In genomic region chr9:79661926-79662552, GRCh38 we compare ENCODE assay signal across 15 cellular contexts.
DNase-seq lines count a peak whose midpoint lies in the region; ATAC-seq lines count a peak whose summit lies in the region.
"Had no signal": no experiment of that assay in that cellular context is flagged by ENCODE, and none has a peak within 500 bp of the region (broad histone marks: within the 10 kb centered on the region; RNA-seq: fewer than 3 reads in every experiment).

No MANE protein-coding gene starts in this region.

- H3K27me3 Mint-ChIP-seq in activated naive CD4-positive, alpha-beta T cell treated with anti-CD3 and anti-CD28 coated beads, Interleukin-2, amount 50 U/mL, for 24 hours = no peaks in the 10 kb centered on the region
- no peaks in the 10 kb centered on the region for H3K27me3 Mint-ChIP-seq in activated naive CD8-positive, alpha-beta T cell treated with anti-CD3 and anti-CD28 coated beads, Interleukin-2, amount 50 U/mL, for 24 hours
- no peaks in the 10 kb centered on the region for H3K27me3 Mint-ChIP-seq in stimulated activated naive B cell treated with anti-CD40 and anti-IgM and Interleukin-4, amounts not matched to agents 10 μg/mL and 1 μg/mL and 100 μg/mL, for 72 hours
- H3K27me3 Mint-ChIP-seq: activated CD4-positive, alpha-beta memory T cell treated with anti-CD3 and anti-CD28 coated beads for 36 hours had no signal

- no peak overlapping the region for H3K4me3 Mint-ChIP-seq in activated naive CD4-positive, alpha-beta T cell treated with anti-CD3 and anti-CD28 coated beads, Interleukin-2, amount 50 U/mL, for 24 hours
- H3K4me3 Mint-ChIP-seq in activated naive CD8-positive, alpha-beta T cell treated with anti-CD3 and anti-CD28 coated beads, Interleukin-2, amount 50 U/mL, for 24 hours = no peak overlapping the region
- H3K4me3 Mint-ChIP-seq in stimulated activated naive B cell treated with anti-CD40 and anti-IgM and Interleukin-4, amounts not matched to agents 10 μg/mL and 1 μg/mL and 100 μg/mL, for 72 hours = no peak overlapping the region
- H3K4me3 Mint-ChIP-seq: activated CD4-positive, alpha-beta memory T cell treated with anti-CD3 and anti-CD28 coated beads for 36 hours had no signal

- no peaks in the 10 kb centered on the region for H3K9me3 Mint-ChIP-seq in activated naive CD4-positive, alpha-beta T cell treated with anti-CD3 and anti-CD28 coated beads, Interleukin-2, amount 50 U/mL, for 24 hours
- H3K9me3 Mint-ChIP-seq in activated naive CD8-positive, alpha-beta T cell treated with anti-CD3 and anti-CD28 coated beads, Interleukin-2, amount 50 U/mL, for 24 hours = no peaks in the 10 kb centered on the region
- H3K9me3 Mint-ChIP-seq in stimulated activated naive B cell treated with anti-CD40 and anti-IgM and Interleukin-4, amounts not matched to agents 10 μg/mL and 1 μg/mL and 100 μg/mL, for 72 hours = no peaks in the 10 kb centered on the region
- H3K9me3 Mint-ChIP-seq: activated CD4-positive, alpha-beta memory T cell treated with anti-CD3 and anti-CD28 coated beads for 36 hours had no signal

- no peak for DNase-seq in activated naive CD4-positive, alpha-beta T cell (lab: John Stamatoyannopoulos, UW)
- no peak for DNase-seq in activated naive CD8-positive, alpha-beta T cell treated with anti-CD3 and anti-CD28 coated beads, Interleukin-2, amount 50 U/mL, for 24 hours
- DNase-seq in medulla oblongata (ENCODE audit: extremely low spot score) (peak; percentile 28), HuH-7 (ENCODE audit: low spot score) (no peak), NCI-H2107 treated with DMSO at 0.1 percent for 48 hours (lab: John Stamatoyannopoulos, UW; ENCODE audit: unreplicated experiment) (no peak)
- DNase-seq in stimulated activated naive B cell treated with anti-CD40 and anti-IgM and Interleukin-4, amounts not matched to agents 10 μg/mL and 1 μg/mL and 100 μg/mL, for 72 hours = no peak
- DNase-seq: activated CD4-positive, alpha-beta memory T cell treated with anti-CD3 and anti-CD28 coated beads for 36 hours; body of pancreas; COR-L47; effector CD4-positive, alpha-beta T cell; foreskin keratinocyte; SIG-M5; stimulated activated CD4-positive, alpha-beta T cell treated with anti-CD3 and anti-CD28 coated beads, Interleukin-4, amount 100 ng/mL, for 1 hour had no signal

- no peak for ATAC-seq in activated naive CD8-positive, alpha-beta T cell treated with anti-CD3 and anti-CD28 coated beads, Interleukin-2, amount 50 U/mL, for 24 hours
- ATAC-seq in stimulated activated naive B cell treated with anti-CD40 and anti-IgM and Interleukin-4, amounts not matched to agents 10 μg/mL and 1 μg/mL and 100 μg/mL, for 72 hours (replicated peaks) = no peak
- ATAC-seq in activated CD4-positive, CD25-positive, alpha-beta regulatory T cell treated with anti-CD3 and anti-CD28 coated beads, Interleukin-2, amount 50 U/mL, for 24 hours = no peak
- ATAC-seq: body of pancreas, foreskin keratinocyte had no signal

- H3K4me1 Mint-ChIP-seq in activated naive CD4-positive, alpha-beta T cell treated with anti-CD3 and anti-CD28 coated beads, Interleukin-2, amount 50 U/mL, for 24 hours = peaks cover 55% of the 10 kb centered on the region
- H3K4me1 Mint-ChIP-seq in activated naive CD8-positive, alpha-beta T cell treated with anti-CD3 and anti-CD28 coated beads, Interleukin-2, amount 50 U/mL, for 24 hours = peaks cover 56% of the 10 kb centered on the region
- peaks cover 17 to 30% of the 10 kb centered on the region in 2 donors for H3K4me1 Mint-ChIP-seq in stimulated activated naive B cell treated with anti-CD40 and anti-IgM and Interleukin-4, amounts not matched to agents 10 μg/mL and 1 μg/mL and 100 μg/mL, for 72 hours

- peak overlapping the region; percentile 48 for H3K27ac Mint-ChIP-seq in activated naive CD4-positive, alpha-beta T cell treated with anti-CD3 and anti-CD28 coated beads, Interleukin-2, amount 50 U/mL, for 24 hours
- peak overlapping the region; percentile 49 for H3K27ac Mint-ChIP-seq in activated naive CD8-positive, alpha-beta T cell treated with anti-CD3 and anti-CD28 coated beads, Interleukin-2, amount 50 U/mL, for 24 hours
- H3K27ac Mint-ChIP-seq in stimulated activated naive B cell treated with anti-CD40 and anti-IgM and Interleukin-4, amounts not matched to agents 10 μg/mL and 1 μg/mL and 100 μg/mL, for 72 hours = peak overlapping the region; percentile 37
- H3K27ac Mint-ChIP-seq: activated CD4-positive, alpha-beta memory T cell treated with anti-CD3 and anti-CD28 coated beads for 36 hours had no signal

- H3K36me3 Mint-ChIP-seq in activated naive CD4-positive, alpha-beta T cell treated with anti-CD3 and anti-CD28 coated beads, Interleukin-2, amount 50 U/mL, for 24 hours = peaks cover 8% of the 10 kb centered on the region
- peaks cover 8% of the 10 kb centered on the region for H3K36me3 Mint-ChIP-seq in activated naive CD8-positive, alpha-beta T cell treated with anti-CD3 and anti-CD28 coated beads, Interleukin-2, amount 50 U/mL, for 24 hours (ENCODE audit: low read depth)
- H3K36me3 Mint-ChIP-seq in stimulated activated naive B cell treated with anti-CD40 and anti-IgM and Interleukin-4, amounts not matched to agents 10 μg/mL and 1 μg/mL and 100 μg/mL, for 72 hours = peaks cover 25 to 43% of the 10 kb centered on the region in 2 donors
